ENCODE assay signal across 9 cellular contexts in genomic region chr2:16487686-16488085, GRCh38.
A peak's percentile ranks its signal among the peaks of the same experiment; 100 is the strongest.
DNase-seq lines count a peak whose midpoint lies in the region; ATAC-seq, FAIRE-seq and TF ChIP-seq lines count a peak whose summit lies in the region.
"Had no signal": no experiment of that assay in that cellular context is flagged by ENCODE, and none has a peak within 500 bp of the region (broad histone marks: within the 10 kb centered on the region; RNA-seq: fewer than 3 reads in every experiment).

No MANE protein-coding gene starts in this region.

- no peaks in the 10 kb centered on the region for H3K36me3 ChIP-seq in heart right ventricle
- no peaks in the 10 kb centered on the region for H3K36me3 ChIP-seq in hepatocyte (replicated peaks; ENCODE audit: insufficient read depth, low read depth)

- no peak overlapping the region for H2AFZ ChIP-seq in hepatocyte

- H3K4me3 ChIP-seq in heart right ventricle: no peak overlapping the region
- no peak overlapping the region for H3K4me3 ChIP-seq in right cardiac atrium (ENCODE audit: low read length)
- H3K4me3 ChIP-seq in hepatocyte: no peak overlapping the region

- H3K9me2 ChIP-seq in hepatocyte (replicated peaks; ENCODE audit: insufficient read depth): no peaks in the 10 kb centered on the region

- peaks cover 0 to 12% (median 3%) of the 10 kb centered on the region in 7 donors for H3K27me3 ChIP-seq in heart right ventricle
- no peaks in the 10 kb centered on the region for H3K27me3 ChIP-seq in right cardiac atrium (ENCODE audit: control insufficient read depth, insufficient read depth)
- no peaks in the 10 kb centered on the region for H3K27me3 ChIP-seq in hepatocyte

- DNase-seq in heart right ventricle: no peak
- no peak for DNase-seq in right cardiac atrium
- peak; percentile 52 for DNase-seq in SW480 (ENCODE audit: low spot score)
- peak; percentile 66 for DNase-seq in hepatocyte (ENCODE audit: low spot score)
- DNase-seq in urothelium cell line (ENCODE audit: low spot score): peak; percentile 56
- no peak for DNase-seq in HTR-8/SVneo (ENCODE audit: insufficient read length, low spot score)
- DNase-seq in NCI-H128 (lab: John Stamatoyannopoulos, UW; ENCODE audit: unreplicated experiment): no peak
- DNase-seq: activated CD8-positive, alpha-beta memory T cell treated with anti-CD3 and anti-CD28 coated beads, Interleukin-2, amount 50 U/mL, for 48 hours had no signal

- ATAC-seq in heart right ventricle (peak in 3 of 8 donors; percentile 56 to 70 (median 62)), right cardiac atrium (no peak), HG03342 (IDR thresholded peaks at IDR 0.05; ENCODE audit: unreplicated experiment) (no peak)

- intact Hi-C loops in heart right ventricle (cut with DNase I): loop anchor here in 8 of 10 donors (5.0 to 10.0 kb wide), 5 partner anchors 543 to 1890 kb away; partner anchors contain the start of gene MYCN (in 7 of the 8)
- intact Hi-C loops in right cardiac atrium (cut with DNase I): loop anchor here in 1 of 4 donors (5.0 kb wide), 1 partner anchor 550 kb away; no protein-coding TSS in a partner anchor

- H3K4me1 ChIP-seq in heart right ventricle (peaks cover 0 to under 1% (median 0%) of the 10 kb centered on the region in 9 donors), right cardiac atrium (ENCODE audit: control insufficient read depth, insufficient read depth, low read length) (no peaks in the 10 kb centered on the region), hepatocyte (ENCODE audit: insufficient read depth) (no peaks in the 10 kb centered on the region)

- no peak overlapping the region for H3K4me2 ChIP-seq in hepatocyte

- H3K9me3 ChIP-seq in heart right ventricle: no peaks in the 10 kb centered on the region
- H3K9me3 ChIP-seq in right cardiac atrium (ENCODE audit: control insufficient read depth, low read length): no peaks in the 10 kb centered on the region
- H3K9me3 ChIP-seq in hepatocyte (ENCODE audit: low read depth): no peaks in the 10 kb centered on the region

- FAIRE-seq in urothelium cell line (lab: Jason Lieb, UNC) (no peak), HTR-8/SVneo (lab: Jason Lieb, UNC) (no peak)

- no peak overlapping the region for H3K27ac ChIP-seq in heart right ventricle
- H3K27ac ChIP-seq in right cardiac atrium (ENCODE audit: low read length): no peak overlapping the region
- no peak overlapping the region for H3K27ac ChIP-seq in hepatocyte

- H3K79me2 ChIP-seq in hepatocyte: no peaks in the 10 kb centered on the region

- TF ChIP-seq CTCF in heart right ventricle (IDR thresholded peaks at IDR 0.05) (peak in 8 of 9 donors; percentile 22 to 62 (median 50)), hepatocyte (IDR thresholded peaks at IDR 0.05; ENCODE audit: poor library complexity) (peak; percentile 64)

- H4K20me1 ChIP-seq in hepatocyte (ENCODE audit: insufficient read depth, poor library complexity, severe bottlenecking): no peaks in the 10 kb centered on the region

- WGBS in heart right ventricle, 2 donors: 41 to 43% methylated on average over 4 of the region's 4 CpGs
- 39% methylated on average over 4 of the region's 4 CpGs for WGBS in right cardiac atrium
- WGBS in hepatocyte (ENCODE audit: low lambda C conversion rate, missing lambda C conversion rate): 55% methylated on average over 4 of the region's 4 CpGs

Comparison
In these comparisons a context has a peak if more than half of its experiments do, and no peak if none do; other contexts are left out.
1. DNase-seq: peak in SW480 (single experiment), hepatocyte (single experiment) and urothelium cell line (single experiment); none in heart right ventricle (0 of 2), right cardiac atrium (0 of 3), HTR-8/SVneo (single experiment) and NCI-H128 (single experiment).